Comparison of ENCODE assay signal across 12 cellular contexts in genomic region chr4:187370918-187371317, GRCh38.
A peak's percentile ranks its signal among the peaks of the same experiment; 100 is the strongest.
DNase-seq lines count a peak whose midpoint lies in the region; ATAC-seq, FAIRE-seq and TF ChIP-seq lines count a peak whose summit lies in the region.
"Had no signal": no experiment of that assay in that cellular context is flagged by ENCODE, and none has a peak within 500 bp of the region (broad histone marks: within the 10 kb centered on the region; RNA-seq: fewer than 3 reads in every experiment).

No MANE protein-coding gene starts in this region.

- H3K4me1 Mint-ChIP-seq in T-helper 2 cell treated with Interferon-gamma antibody and Interleukin-4, amounts not matched to agents 5 μg/mL and 100 μg/mL, for 36 hours (ENCODE audit: low read depth) = no peaks in the 10 kb centered on the region
- H3K4me1 Mint-ChIP-seq: CD4-positive, CD25-positive, alpha-beta regulatory T cell; GM23338 had no signal

- H3K4me3 Mint-ChIP-seq in T-helper 2 cell treated with Interferon-gamma antibody and Interleukin-4, amounts not matched to agents 5 μg/mL and 100 μg/mL, for 36 hours = no peak overlapping the region
- H3K4me3 Mint-ChIP-seq: CD4-positive, CD25-positive, alpha-beta regulatory T cell; GM23338 had no signal

- peaks cover 2% of the 10 kb centered on the region for H3K36me3 Mint-ChIP-seq in T-helper 2 cell treated with Interferon-gamma antibody and Interleukin-4, amounts not matched to agents 5 μg/mL and 100 μg/mL, for 36 hours (ENCODE audit: low read depth)
- H3K36me3 Mint-ChIP-seq: CD4-positive, CD25-positive, alpha-beta regulatory T cell had no signal

- no peaks in the 10 kb centered on the region for H3K27me3 Mint-ChIP-seq in T-helper 2 cell treated with Interferon-gamma antibody and Interleukin-4, amounts not matched to agents 5 μg/mL and 100 μg/mL, for 36 hours (ENCODE audit: low read depth)
- H3K27me3 Mint-ChIP-seq: CD4-positive, CD25-positive, alpha-beta regulatory T cell had no signal

- TF ChIP-seq POLR2A in NB4 (IDR thresholded peaks at IDR 0.05; ENCODE audit: extremely low read depth, insufficient read length) = no peak

- FAIRE-seq in bronchial epithelial cell (lab: Jason Lieb, UNC) = no peak

- DNase-seq in Kasumi-1 (lab: John Stamatoyannopoulos, UW) (peak; percentile 20 to 33), NB4 (ENCODE audit: low read depth) (peak; percentile 18), SKM-1 (lab: John Stamatoyannopoulos, UW; ENCODE audit: unreplicated experiment) (peak; percentile 56), bronchial epithelial cell (ENCODE audit: low read depth) (peak; percentile 25), DMS 273 treated with DMSO at 0.1 percent for 48 hours (lab: John Stamatoyannopoulos, UW) (no peak)
- no peak for DNase-seq in T-helper 2 cell treated with Interferon-gamma antibody and Interleukin-4, amounts not matched to agents 5 μg/mL and 100 μg/mL, for 36 hours (ENCODE audit: low spot score)
- DNase-seq: ACHN; CD4-positive, CD25-positive, alpha-beta regulatory T cell; H7 had no signal

- H3K27ac Mint-ChIP-seq in T-helper 2 cell treated with Interferon-gamma antibody and Interleukin-4, amounts not matched to agents 5 μg/mL and 100 μg/mL, for 36 hours = no peak overlapping the region
- H3K27ac Mint-ChIP-seq: CD4-positive, CD25-positive, alpha-beta regulatory T cell; GM23338 had no signal

- H3K9me3 Mint-ChIP-seq in T-helper 2 cell treated with Interferon-gamma antibody and Interleukin-4, amounts not matched to agents 5 μg/mL and 100 μg/mL, for 36 hours = peaks cover 40% of the 10 kb centered on the region
- H3K9me3 Mint-ChIP-seq: GM23338 had no signal

- ATAC-seq in GM18517 (IDR thresholded peaks at IDR 0.05; ENCODE audit: unreplicated experiment) = no peak
- ATAC-seq: GM23338 had no signal

- no peaks in the 10 kb centered on the region for H3K36me3 ChIP-seq in bronchial epithelial cell (ENCODE audit: control insufficient read depth, insufficient read depth, low read length)
- H3K36me3 ChIP-seq: BLaER1 treated with 17β-estradiol and CSF1 and Interleukin-3, amounts not matched to agents 10 nM and 100 nM had no signal

- H3K27me3 ChIP-seq in bronchial epithelial cell (ENCODE audit: control insufficient read depth, insufficient read depth, low read length) = no peaks in the 10 kb centered on the region
- H3K27me3 ChIP-seq: BLaER1 treated with 17β-estradiol and CSF1 and Interleukin-3, amounts not matched to agents 10 nM and 100 nM had no signal

- TF ChIP-seq CTCF in NB4 (IDR thresholded peaks at IDR 0.05; ENCODE audit: low read depth, low read length) (no peak), bronchial epithelial cell (IDR thresholded peaks at IDR 0.05; ENCODE audit: insufficient read depth, low read length, severe bottlenecking) (no peak)

- H3K4me3 ChIP-seq in NB4 (ENCODE audit: low read depth, low read length) = no peak overlapping the region
- H3K4me3 ChIP-seq in bronchial epithelial cell (ENCODE audit: low read depth, low read length) = no peak overlapping the region
- H3K4me3 ChIP-seq: BLaER1 treated with 17β-estradiol and CSF1 and Interleukin-3, amounts not matched to agents 10 nM and 100 nM; GM23338 had no signal

Comparison
In these comparisons a context has a peak if more than half of its experiments do, and no peak if none do; other contexts are left out.
1. DNase-seq: peak in Kasumi-1 (2 of 2), NB4 (single experiment), SKM-1 (single experiment) and bronchial epithelial cell (single experiment); none in T-helper 2 cell treated with Interferon-gamma antibody and Interleukin-4, amounts not matched to agents 5 μg/mL and 100 μg/mL, for 36 hours (single experiment) and DMS 273 treated with DMSO at 0.1 percent for 48 hours (single experiment).